ENCODE assay signal across 1 cellular context in genomic region chr6:28353981-28354676, GRCh38.
TF ChIP-seq lines count a peak whose summit lies in the region.

No MANE protein-coding gene starts in this region.

TF ChIP-seq in GM12878, 131 proteins besides CTCF, POLR2A, EP300 and RAD21:
- TF ChIP-seq MTA2 (IDR thresholded peaks at IDR 0.05; ENCODE audit: low read depth) (no peak), CEBPZ (IDR thresholded peaks at IDR 0.05; ENCODE audit: low read depth, low read length) (0 out of 2 replicates have a peak, but pooled peaks have one; percentile 13), BCL3 (IDR thresholded peaks at IDR 0.05; ENCODE audit: borderline replicate concordance, insufficient read depth, low read depth, low read length, poor library complexity, severe bottlenecking) (peak; percentile 15)
